Comparison of ENCODE assay signal across 9 cellular contexts in the genomic region with DNA sequence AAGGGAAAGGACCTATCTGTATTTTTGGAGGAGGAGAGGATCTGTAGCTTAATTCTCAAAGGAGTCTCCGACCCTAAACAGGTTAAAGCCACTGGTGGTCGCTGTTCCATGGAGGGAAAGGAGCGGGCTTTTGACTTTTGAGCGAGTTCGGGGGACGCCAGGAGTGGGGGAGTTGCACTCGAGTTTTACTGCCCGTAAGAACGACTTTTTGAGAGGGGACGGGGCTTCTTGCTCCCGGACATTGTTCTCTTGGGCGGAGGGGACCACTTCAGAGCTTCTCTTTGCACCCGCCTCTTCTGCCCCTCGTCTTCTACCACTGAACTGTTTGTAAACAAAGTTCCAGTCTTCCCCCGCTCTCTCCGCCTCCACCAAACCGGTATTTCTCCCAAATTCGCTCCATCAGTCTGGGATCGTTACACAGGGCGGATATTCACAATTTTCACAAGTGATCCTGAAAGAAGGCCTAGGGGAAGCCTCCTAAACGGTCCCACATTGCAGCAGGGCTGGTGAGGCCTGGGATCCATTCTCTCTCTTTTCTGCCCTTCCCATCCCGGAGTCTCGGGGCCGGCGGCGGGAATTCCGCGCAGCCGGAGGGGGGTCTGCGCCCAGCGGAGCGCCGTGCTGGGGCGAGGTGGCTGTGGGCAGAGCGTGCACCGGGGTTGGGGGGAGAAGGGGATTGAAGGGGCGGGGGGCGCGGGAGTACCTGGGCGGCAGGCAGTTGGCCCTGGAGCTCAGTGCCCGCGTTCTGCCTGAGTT. TPM values are rescaled to one million over a fixed set of nuclear protein-coding genes. Genes with fewer than 3 reads are reported as not detected.
DNase-seq lines count a peak whose midpoint lies in the region; ATAC-seq and TF ChIP-seq lines count a peak whose summit lies in the region.
"Had no signal": no experiment of that assay in that cellular context is flagged by ENCODE, and none has a peak within 500 bp of the region (broad histone marks: within the 10 kb centered on the region; RNA-seq: fewer than 3 reads in every experiment).

No MANE protein-coding gene starts in this region.

- H3K27ac Mint-ChIP-seq in activated CD4-positive, alpha-beta T cell treated with anti-CD3 and anti-CD28 coated beads, Interleukin-2, amount 10 ng/mL, durations not matched to agents 7 days and 5 days, result no peak overlapping the region

- peak overlapping the region; percentile 97 for H2AFZ ChIP-seq in PC-3 (ENCODE audit: low read length)

- peaks cover 42% of the 10 kb centered on the region for H3K4me1 Mint-ChIP-seq in activated CD4-positive, alpha-beta T cell treated with anti-CD3 and anti-CD28 coated beads, Interleukin-2, amount 10 ng/mL, durations not matched to agents 7 days and 5 days

- POLR2A ChIA-PET in activated CD4-positive, alpha-beta T cell treated with anti-CD3 and anti-CD28 coated beads, Interleukin-2, amount 10 ng/mL, durations not matched to agents 7 days and 5 days (lab: Charles Lee), result no interaction called here
- POLR2A ChIA-PET in PC-3 (lab: Charles Lee; ENCODE audit: unreplicated experiment), result interaction anchor here (0.6 to 0.8 kb wide), 2 partner anchors 11 to 17 kb away, joined by 3 to 5 read pairs; a partner anchor contains a TSS

- H3F3A ChIP-seq in PC-3 (ENCODE audit: low read length, unreplicated experiment), result peaks cover 6% of the 10 kb centered on the region

- H3K9me3 Mint-ChIP-seq in activated CD4-positive, alpha-beta T cell treated with anti-CD3 and anti-CD28 coated beads, Interleukin-2, amount 10 ng/mL, durations not matched to agents 7 days and 5 days, result no peaks in the 10 kb centered on the region

- DNase-seq in activated CD4-positive, alpha-beta T cell treated with anti-CD3 and anti-CD28 coated beads, Interleukin-2, amount 10 ng/mL, durations not matched to agents 7 days and 5 days, result no peak
- no peak for DNase-seq in activated CD4-positive, alpha-beta T cell treated with anti-CD3 and anti-CD28 coated beads, Interleukin-2, amount 50 U/mL, for 4 hours
- DNase-seq in PC-3, result peak; percentile 60
- DNase-seq in epithelial cell of proximal tubule (ENCODE audit: low read depth), result no peak
- no peak for DNase-seq in NCI-H510A treated with DMSO at 0.1 percent for 48 hours (lab: John Stamatoyannopoulos, UW)

- no peaks in the 10 kb centered on the region for H4K20me1 ChIP-seq in PC-3 (ENCODE audit: low read length)

- H3K4me1 ChIP-seq in PC-3 (ENCODE audit: insufficient read depth, low read length) (peaks cover 31% of the 10 kb centered on the region), skeletal muscle tissue (ENCODE audit: control insufficient read depth in 3 of 3, insufficient read depth in 3 of 3, low read length in 3 of 3) (peaks cover 30 to 52% (median 41%) of the 10 kb centered on the region in 3 donors)

- H3K27ac ChIP-seq in PC-3 (ENCODE audit: low read length) (peak overlapping the region; percentile 93), skeletal muscle tissue (ENCODE audit: low read depth, low read length) (no peak overlapping the region)

- H3K9ac ChIP-seq in PC-3 (ENCODE audit: low read length) (peak overlapping the region; percentile 90), skeletal muscle tissue (ENCODE audit: low read depth in 1 of 3, low read length in 3 of 3) (no peak overlapping the region)

- no peaks in the 10 kb centered on the region for H3K9me2 ChIP-seq in PC-3 (replicated peaks; ENCODE audit: low read length)

- TSS peak; percentile 84 for BruUV-seq in PC-3 (replicated peaks; lab: Mats Ljungman, UMichigan)

- H3K4me3 Mint-ChIP-seq in activated CD4-positive, alpha-beta T cell treated with anti-CD3 and anti-CD28 coated beads, Interleukin-2, amount 10 ng/mL, durations not matched to agents 7 days and 5 days, result peak overlapping the region; percentile 75

- H3K79me2 ChIP-seq in PC-3 (ENCODE audit: low read length), result no peaks in the 10 kb centered on the region

- peak; percentile 5 for ATAC-seq in PC-3
- no peak for ATAC-seq in HG03378 (IDR thresholded peaks at IDR 0.05; ENCODE audit: unreplicated experiment)
- ATAC-seq in HG03135 (IDR thresholded peaks at IDR 0.05; ENCODE audit: unreplicated experiment), result no peak

- H3K27me3 Mint-ChIP-seq in activated CD4-positive, alpha-beta T cell treated with anti-CD3 and anti-CD28 coated beads, Interleukin-2, amount 10 ng/mL, durations not matched to agents 7 days and 5 days, result peaks cover 74% of the 10 kb centered on the region

- H3K4me2 ChIP-seq in PC-3 (ENCODE audit: low read length), result peak overlapping the region; percentile 100

- H3K27me3 ChIP-seq in PC-3 (ENCODE audit: low read length), result no peaks in the 10 kb centered on the region
- peaks cover 96 to 98% (median 98%) of the 10 kb centered on the region in 3 donors for H3K27me3 ChIP-seq in skeletal muscle tissue (ENCODE audit: control insufficient read depth in 3 of 3, insufficient read depth in 3 of 3, low read length in 3 of 3)

- CTCF ChIA-PET in activated CD4-positive, alpha-beta T cell treated with anti-CD3 and anti-CD28 coated beads, Interleukin-2, amount 10 ng/mL, durations not matched to agents 7 days and 5 days (lab: Charles Lee), result interaction anchor here (0.7 to 1.5 kb wide), 4 partner anchors 8 to 366 kb away, joined by 3 to 6 read pairs (median 4); no protein-coding TSS in a partner anchor
- CTCF ChIA-PET in PC-3 (lab: Charles Lee), result interaction anchor here (0.6 to 0.7 kb wide), 2 partner anchors 138 to 174 kb away, joined by 3 to 4 read pairs; a partner anchor contains a TSS

- H3K4me3 ChIP-seq in PC-3 (ENCODE audit: low read length) (peak overlapping the region; percentile 97), epithelial cell of proximal tubule (ENCODE audit: low read depth, low read length) (peak overlapping the region; percentile 46), skeletal muscle tissue (ENCODE audit: low read length in 3 of 3) (peak overlapping the region; percentile 48 to 60 (median 56))

- peaks cover 4% of the 10 kb centered on the region for H3K36me3 Mint-ChIP-seq in activated CD4-positive, alpha-beta T cell treated with anti-CD3 and anti-CD28 coated beads, Interleukin-2, amount 10 ng/mL, durations not matched to agents 7 days and 5 days (ENCODE audit: low read depth)

- no peaks in the 10 kb centered on the region for H3K9me3 ChIP-seq in PC-3 (ENCODE audit: low read length)
- H3K9me3 ChIP-seq in skeletal muscle tissue (ENCODE audit: control insufficient read depth in 3 of 3, low read length in 3 of 3), result no peaks in the 10 kb centered on the region

- no peaks in the 10 kb centered on the region for H3K36me3 ChIP-seq in PC-3 (ENCODE audit: low read depth, low read length)
- H3K36me3 ChIP-seq in skeletal muscle tissue (ENCODE audit: control insufficient read depth in 3 of 3, insufficient read depth in 3 of 3, low read length in 3 of 3), result no peaks in the 10 kb centered on the region

- TF ChIP-seq CTCF in PC-3 (conservative IDR thresholded peaks at IDR 0.05; ENCODE audit: low read depth, low read length), result peak; percentile 59
- TF ChIP-seq CTCF in epithelial cell of proximal tubule (conservative IDR thresholded peaks at IDR 0.05; ENCODE audit: low read depth, low read length), result no peak

- intact Hi-C loops in PC-3 (cut with micrococcal nuclease), result loop anchor here (2.0 kb wide), 2 partner anchors 57 to 95 kb away; no protein-coding TSS in a partner anchor

RNA-seq across cellular contexts. Expression of a gene that starts 6.6 kb away (rescaled TPM):
- not detected for total RNA-seq in activated CD4-positive, alpha-beta T cell treated with anti-CD3 and anti-CD28 coated beads, Interleukin-2, amount 10 ng/mL, durations not matched to agents 7 days and 5 days
- total RNA-seq in PC-3 (2014; rRNA removed) (0.29 and 1.4 TPM in 2 replicates), epithelial cell of proximal tubule (0.12 TPM in 1 of 2 replicates, not detected in the other), skeletal muscle tissue (not detected)
- total RNA-seq: urinary bladder had no signal

RNA-seq across cellular contexts. Expression of a gene that starts 10.8 kb away (rescaled TPM):
- total RNA-seq in activated CD4-positive, alpha-beta T cell treated with anti-CD3 and anti-CD28 coated beads, Interleukin-2, amount 10 ng/mL, durations not matched to agents 7 days and 5 days, result not detected
- total RNA-seq in PC-3 (2014; rRNA removed), result 7.6 and 13.2 TPM in 2 replicates
- 0.22 TPM in 1 of 2 replicates, not detected in the other for total RNA-seq in epithelial cell of proximal tubule
- total RNA-seq in skeletal muscle tissue, result not detected

Comparison
In these comparisons a context has a peak if more than half of its experiments do, and no peak if none do; other contexts are left out.
1. H3K4me3 ChIP-seq: peak in every context shown above with its lines; median percentile 97 in PC-3; 56 in skeletal muscle tissue; 46 in epithelial cell of proximal tubule.